2 cellular contexts compared by ENCODE assay signal in the genomic region with DNA sequence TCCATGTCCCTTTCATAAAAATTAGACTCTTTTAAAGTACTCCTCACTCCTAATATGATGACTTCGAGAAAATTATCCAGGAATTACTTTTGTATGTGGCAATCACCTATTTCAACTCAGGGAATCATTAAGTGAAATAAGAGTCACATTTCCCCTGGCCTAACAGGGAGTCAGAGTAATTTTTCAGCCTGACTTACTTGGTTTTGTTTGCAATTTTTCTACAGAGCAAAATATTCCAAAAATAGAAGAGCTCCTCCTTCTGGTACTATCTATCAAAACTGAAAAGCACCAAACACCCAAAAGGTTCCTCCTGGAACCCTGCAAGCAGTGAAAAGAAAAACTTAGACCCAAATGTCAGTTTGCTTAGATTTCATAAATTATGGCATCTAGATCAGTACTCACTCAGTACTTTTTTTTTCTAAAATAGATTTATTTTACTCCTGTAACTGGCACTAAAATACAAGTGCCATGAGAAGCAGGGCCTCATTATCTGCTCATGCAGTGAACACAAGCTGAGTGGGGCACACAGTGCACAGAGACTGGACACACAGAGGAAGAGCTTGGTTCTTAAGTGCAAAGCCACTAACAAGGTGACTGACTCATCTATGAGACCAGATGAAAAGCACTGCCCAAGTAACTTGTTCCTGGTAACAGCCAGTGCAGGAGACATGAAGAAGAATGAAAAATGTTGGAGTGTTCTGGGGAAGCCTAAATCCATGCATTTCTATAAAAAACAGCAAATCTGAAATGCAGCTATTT.
TF ChIP-seq lines count a peak whose summit lies in the region.

No MANE protein-coding gene starts in this region.

TF ChIP-seq in liver, 16 proteins besides CTCF, POLR2A, EP300 and RAD21 (continued from another document):
- no peak for TF ChIP-seq FOXA2 (IDR thresholded peaks at IDR 0.05)
- no peak for TF ChIP-seq TAF1 (conservative IDR thresholded peaks at IDR 0.05)
- no peak for TF ChIP-seq RXRA (IDR thresholded peaks at IDR 0.05)
- TF ChIP-seq HNF4A (conservative IDR thresholded peaks at IDR 0.05) = no peak
- TF ChIP-seq YY1 (IDR thresholded peaks at IDR 0.05) = no peak
- TF ChIP-seq, protein P1, sequence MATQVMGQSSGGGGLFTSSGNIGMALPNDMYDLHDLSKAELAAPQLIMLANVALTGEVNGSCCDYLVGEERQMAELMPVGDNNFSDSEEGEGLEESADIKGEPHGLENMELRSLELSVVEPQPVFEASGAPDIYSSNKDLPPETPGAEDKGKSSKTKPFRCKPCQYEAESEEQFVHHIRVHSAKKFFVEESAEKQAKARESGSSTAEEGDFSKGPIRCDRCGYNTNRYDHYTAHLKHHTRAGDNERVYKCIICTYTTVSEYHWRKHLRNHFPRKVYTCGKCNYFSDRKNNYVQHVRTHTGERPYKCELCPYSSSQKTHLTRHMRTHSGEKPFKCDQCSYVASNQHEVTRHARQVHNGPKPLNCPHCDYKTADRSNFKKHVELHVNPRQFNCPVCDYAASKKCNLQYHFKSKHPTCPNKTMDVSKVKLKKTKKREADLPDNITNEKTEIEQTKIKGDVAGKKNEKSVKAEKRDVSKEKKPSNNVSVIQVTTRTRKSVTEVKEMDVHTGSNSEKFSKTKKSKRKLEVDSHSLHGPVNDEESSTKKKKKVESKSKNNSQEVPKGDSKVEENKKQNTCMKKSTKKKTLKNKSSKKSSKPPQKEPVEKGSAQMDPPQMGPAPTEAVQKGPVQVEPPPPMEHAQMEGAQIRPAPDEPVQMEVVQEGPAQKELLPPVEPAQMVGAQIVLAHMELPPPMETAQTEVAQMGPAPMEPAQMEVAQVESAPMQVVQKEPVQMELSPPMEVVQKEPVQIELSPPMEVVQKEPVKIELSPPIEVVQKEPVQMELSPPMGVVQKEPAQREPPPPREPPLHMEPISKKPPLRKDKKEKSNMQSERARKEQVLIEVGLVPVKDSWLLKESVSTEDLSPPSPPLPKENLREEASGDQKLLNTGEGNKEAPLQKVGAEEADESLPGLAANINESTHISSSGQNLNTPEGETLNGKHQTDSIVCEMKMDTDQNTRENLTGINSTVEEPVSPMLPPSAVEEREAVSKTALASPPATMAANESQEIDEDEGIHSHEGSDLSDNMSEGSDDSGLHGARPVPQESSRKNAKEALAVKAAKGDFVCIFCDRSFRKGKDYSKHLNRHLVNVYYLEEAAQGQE (IDR thresholded peaks at IDR 0.05) = no peak
- TF ChIP-seq, protein P2, sequence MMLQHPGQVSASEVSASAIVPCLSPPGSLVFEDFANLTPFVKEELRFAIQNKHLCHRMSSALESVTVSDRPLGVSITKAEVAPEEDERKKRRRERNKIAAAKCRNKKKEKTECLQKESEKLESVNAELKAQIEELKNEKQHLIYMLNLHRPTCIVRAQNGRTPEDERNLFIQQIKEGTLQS (IDR thresholded peaks at IDR 0.05) = no peak
- no peak for TF ChIP-seq NR2F2 (IDR thresholded peaks at IDR 0.05)
- TF ChIP-seq GABPA (IDR thresholded peaks at IDR 0.05 in 1 of 2, conservative IDR thresholded peaks at IDR 0.05 in 1 of 2) = no peak
- no peak for TF ChIP-seq HNF4G (IDR thresholded peaks at IDR 0.05)
- TF ChIP-seq EGR1 (IDR thresholded peaks at IDR 0.05; ENCODE audit: low read depth in 2 of 2) = no peak
- TF ChIP-seq JUND (IDR thresholded peaks at IDR 0.05) = no peak
- no peak for TF ChIP-seq SP1 (IDR thresholded peaks at IDR 0.05)
- TF ChIP-seq, protein P3, sequence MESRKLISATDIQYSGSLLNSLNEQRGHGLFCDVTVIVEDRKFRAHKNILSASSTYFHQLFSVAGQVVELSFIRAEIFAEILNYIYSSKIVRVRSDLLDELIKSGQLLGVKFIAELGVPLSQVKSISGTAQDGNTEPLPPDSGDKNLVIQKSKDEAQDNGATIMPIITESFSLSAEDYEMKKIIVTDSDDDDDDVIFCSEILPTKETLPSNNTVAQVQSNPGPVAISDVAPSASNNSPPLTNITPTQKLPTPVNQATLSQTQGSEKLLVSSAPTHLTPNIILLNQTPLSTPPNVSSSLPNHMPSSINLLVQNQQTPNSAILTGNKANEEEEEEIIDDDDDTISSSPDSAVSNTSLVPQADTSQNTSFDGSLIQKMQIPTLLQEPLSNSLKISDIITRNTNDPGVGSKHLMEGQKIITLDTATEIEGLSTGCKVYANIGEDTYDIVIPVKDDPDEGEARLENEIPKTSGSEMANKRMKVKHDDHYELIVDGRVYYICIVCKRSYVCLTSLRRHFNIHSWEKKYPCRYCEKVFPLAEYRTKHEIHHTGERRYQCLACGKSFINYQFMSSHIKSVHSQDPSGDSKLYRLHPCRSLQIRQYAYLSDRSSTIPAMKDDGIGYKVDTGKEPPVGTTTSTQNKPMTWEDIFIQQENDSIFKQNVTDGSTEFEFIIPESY (IDR thresholded peaks at IDR 0.05) = no peak

TF ChIP-seq in HepG2, 621 proteins besides CTCF, POLR2A, EP300 and RAD21 (continued from another document):
- TF ChIP-seq ZNF605 (CRISPR knock-in tag; IDR thresholded peaks at IDR 0.05) = no peak
- no peak for TF ChIP-seq NFIC (IDR thresholded peaks at IDR 0.05; ENCODE audit: low read length)
- no peak for TF ChIP-seq ARNT2 (CRISPR knock-in tag; IDR thresholded peaks at IDR 0.05; ENCODE audit: low read depth)
- no peak for TF ChIP-seq GATAD2A (CRISPR knock-in tag; IDR thresholded peaks at IDR 0.05)
- TF ChIP-seq DPF2 (CRISPR knock-in tag; IDR thresholded peaks at IDR 0.05; ENCODE audit: borderline replicate concordance, low read depth) = no peak
- no peak for TF ChIP-seq NFIB (CRISPR knock-in tag; IDR thresholded peaks at IDR 0.05; ENCODE audit: borderline replicate concordance)
- no peak for TF ChIP-seq ZKSCAN5 (CRISPR knock-in tag; IDR thresholded peaks at IDR 0.05)
- no peak for TF ChIP-seq TAF15 (IDR thresholded peaks at IDR 0.05; ENCODE audit: low read depth, low read length, poor library complexity, severe bottlenecking)
- TF ChIP-seq, protein P4, sequence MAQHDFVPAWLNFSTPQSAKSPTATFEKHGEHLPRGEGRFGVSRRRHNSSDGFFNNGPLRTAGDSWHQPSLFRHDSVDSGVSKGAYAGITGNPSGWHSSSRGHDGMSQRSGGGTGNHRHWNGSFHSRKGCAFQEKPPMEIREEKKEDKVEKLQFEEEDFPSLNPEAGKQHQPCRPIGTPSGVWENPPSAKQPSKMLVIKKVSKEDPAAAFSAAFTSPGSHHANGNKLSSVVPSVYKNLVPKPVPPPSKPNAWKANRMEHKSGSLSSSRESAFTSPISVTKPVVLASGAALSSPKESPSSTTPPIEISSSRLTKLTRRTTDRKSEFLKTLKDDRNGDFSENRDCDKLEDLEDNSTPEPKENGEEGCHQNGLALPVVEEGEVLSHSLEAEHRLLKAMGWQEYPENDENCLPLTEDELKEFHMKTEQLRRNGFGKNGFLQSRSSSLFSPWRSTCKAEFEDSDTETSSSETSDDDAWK (CRISPR knock-in tag; IDR thresholded peaks at IDR 0.05) = no peak
- TF ChIP-seq, protein P5, sequence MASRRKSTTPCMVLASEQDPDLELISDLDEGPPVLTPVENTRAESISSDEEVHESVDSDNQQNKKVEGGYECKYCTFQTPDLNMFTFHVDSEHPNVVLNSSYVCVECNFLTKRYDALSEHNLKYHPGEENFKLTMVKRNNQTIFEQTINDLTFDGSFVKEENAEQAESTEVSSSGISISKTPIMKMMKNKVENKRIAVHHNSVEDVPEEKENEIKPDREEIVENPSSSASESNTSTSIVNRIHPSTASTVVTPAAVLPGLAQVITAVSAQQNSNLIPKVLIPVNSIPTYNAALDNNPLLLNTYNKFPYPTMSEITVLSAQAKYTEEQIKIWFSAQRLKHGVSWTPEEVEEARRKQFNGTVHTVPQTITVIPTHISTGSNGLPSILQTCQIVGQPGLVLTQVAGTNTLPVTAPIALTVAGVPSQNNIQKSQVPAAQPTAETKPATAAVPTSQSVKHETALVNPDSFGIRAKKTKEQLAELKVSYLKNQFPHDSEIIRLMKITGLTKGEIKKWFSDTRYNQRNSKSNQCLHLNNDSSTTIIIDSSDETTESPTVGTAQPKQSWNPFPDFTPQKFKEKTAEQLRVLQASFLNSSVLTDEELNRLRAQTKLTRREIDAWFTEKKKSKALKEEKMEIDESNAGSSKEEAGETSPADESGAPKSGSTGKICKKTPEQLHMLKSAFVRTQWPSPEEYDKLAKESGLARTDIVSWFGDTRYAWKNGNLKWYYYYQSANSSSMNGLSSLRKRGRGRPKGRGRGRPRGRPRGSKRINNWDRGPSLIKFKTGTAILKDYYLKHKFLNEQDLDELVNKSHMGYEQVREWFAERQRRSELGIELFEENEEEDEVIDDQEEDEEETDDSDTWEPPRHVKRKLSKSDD (CRISPR knock-in tag; IDR thresholded peaks at IDR 0.05; ENCODE audit: low read depth) = no peak
- TF ChIP-seq NCOA1 (CRISPR knock-in tag; IDR thresholded peaks at IDR 0.05) = no peak
- no peak for TF ChIP-seq ZNF674 (CRISPR knock-in tag; IDR thresholded peaks at IDR 0.05; ENCODE audit: low read depth)
- TF ChIP-seq MTF2 (CRISPR knock-in tag; IDR thresholded peaks at IDR 0.05; ENCODE audit: borderline replicate concordance) = no peak
- TF ChIP-seq, protein P6, sequence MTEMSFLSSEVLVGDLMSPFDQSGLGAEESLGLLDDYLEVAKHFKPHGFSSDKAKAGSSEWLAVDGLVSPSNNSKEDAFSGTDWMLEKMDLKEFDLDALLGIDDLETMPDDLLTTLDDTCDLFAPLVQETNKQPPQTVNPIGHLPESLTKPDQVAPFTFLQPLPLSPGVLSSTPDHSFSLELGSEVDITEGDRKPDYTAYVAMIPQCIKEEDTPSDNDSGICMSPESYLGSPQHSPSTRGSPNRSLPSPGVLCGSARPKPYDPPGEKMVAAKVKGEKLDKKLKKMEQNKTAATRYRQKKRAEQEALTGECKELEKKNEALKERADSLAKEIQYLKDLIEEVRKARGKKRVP (CRISPR knock-in tag; IDR thresholded peaks at IDR 0.05) = no peak
- TF ChIP-seq ZZZ3 (CRISPR knock-in tag; IDR thresholded peaks at IDR 0.05; ENCODE audit: borderline replicate concordance) = no peak
- no peak for TF ChIP-seq ELF4 (CRISPR knock-in tag; IDR thresholded peaks at IDR 0.05; ENCODE audit: borderline replicate concordance)
